8 cellular contexts compared by ENCODE assay signal in the genomic region with DNA sequence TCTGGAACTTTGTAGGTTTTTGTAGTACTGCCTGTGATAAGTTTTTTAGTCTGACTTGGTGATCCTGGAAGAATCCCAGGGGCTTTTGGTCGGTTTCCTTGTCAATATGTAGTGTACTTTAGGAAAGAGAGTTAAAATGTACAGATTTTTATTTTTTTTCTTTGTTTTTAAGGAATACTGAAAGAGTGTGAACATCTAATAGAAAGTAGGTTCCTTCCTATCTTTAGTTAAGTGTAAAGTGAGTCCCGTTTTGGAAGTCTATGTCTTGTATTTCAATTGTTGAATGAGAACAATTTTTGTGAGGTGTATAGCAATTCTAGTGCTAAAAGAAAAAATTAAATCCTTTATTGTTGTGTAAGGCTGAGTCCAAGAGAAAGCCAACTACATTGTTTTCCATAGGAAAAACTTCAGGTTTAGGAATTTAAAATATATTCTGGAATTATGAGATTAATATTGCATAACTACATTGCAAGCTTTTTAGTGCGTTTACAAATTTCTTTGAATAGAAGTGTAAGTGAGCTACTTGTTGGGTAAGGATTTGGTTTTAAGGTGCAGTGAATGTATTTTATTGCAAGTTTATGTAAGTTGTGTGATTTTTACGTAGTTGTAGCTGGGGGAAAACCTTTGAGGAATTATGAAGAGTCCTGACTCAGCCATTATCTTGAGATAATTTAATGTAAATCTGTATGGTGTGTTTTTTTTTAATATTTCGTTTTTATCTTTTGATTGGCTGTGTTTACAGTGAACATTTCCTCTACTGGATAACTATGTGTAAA. TPM values are rescaled to one million over a fixed set of nuclear protein-coding genes. Genes with fewer than 3 reads are reported as not detected.
A peak's percentile ranks its signal among the peaks of the same experiment; 100 is the strongest.
DNase-seq lines count a peak whose midpoint lies in the region; ATAC-seq and TF ChIP-seq lines count a peak whose summit lies in the region.

No MANE protein-coding gene starts in this region.

- no peak for TF ChIP-seq EP300 in gastroesophageal sphincter (IDR thresholded peaks at IDR 0.05)

- DNase-seq in activated B cell treated with CpG ODN at 0.5 μM for 24 hours (no peak), UCSD-AML1 (lab: John Stamatoyannopoulos, UW; ENCODE audit: unreplicated experiment) (no peak)
- no peak for DNase-seq in activated CD4-positive, alpha-beta T cell treated with anti-CD3 and anti-CD28 coated beads for 48 hours
- no peak for DNase-seq in stimulated activated CD4-positive, alpha-beta T cell treated with anti-CD3 and anti-CD28 coated beads, Interleukin-2, amount 100 ng/mL, for 48 hours

- TF ChIP-seq POLR2A in gastroesophageal sphincter (IDR thresholded peaks at IDR 0.05), result no peak

- H3K27ac ChIP-seq in HEK293 (ENCODE audit: extremely low read depth, low read depth, low read length) (peak overlapping the region; percentile 96), gastroesophageal sphincter (peak overlapping the region; percentile 93 to 100 (median 98)), skeletal muscle tissue (ENCODE audit: low read depth, low read length) (peak overlapping the region; percentile 99)

- WGBS in gastroesophageal sphincter (ENCODE audit: low coverage in 1 of 2), 2 donors, result 5 to 10% methylated on average over 4 to 5 of the region's 5 CpGs

- POLR2A ChIA-PET in HEK293 (lab: Yijun Ruan, JAX), result interaction anchor here (0.9 to 2.7 kb wide), 4 partner anchors 8 to 87 kb away, joined by 3 to 22 read pairs (median 4); no protein-coding TSS in a partner anchor
- POLR2A ChIA-PET in activated B cell treated with CpG ODN at 0.5 μM for 24 hours (lab: Charles Lee), result interaction anchor here (0.7 to 1.4 kb wide), 4 partner anchors 10 to 610 kb away, joined by 3 to 6 read pairs (median 4); partner anchors contain the start of gene NAPG

- H3K4me3 ChIP-seq in HEK293 (ENCODE audit: low read depth, low read length), result peak overlapping the region; percentile 86
- peak overlapping the region; percentile 73 to 94 for H3K4me3 ChIP-seq in gastroesophageal sphincter
- peak overlapping the region; percentile 85 to 98 (median 91) for H3K4me3 ChIP-seq in skeletal muscle tissue (ENCODE audit: low read length in 3 of 3)

- H3K9ac ChIP-seq in skeletal muscle tissue (ENCODE audit: low read depth in 1 of 3, low read length in 3 of 3), result peak overlapping the region; percentile 87 to 93 (median 90)

- CTCF ChIA-PET in HEK293 (lab: Yijun Ruan, JAX) (interaction anchor here (0.7 kb wide), 3 partner anchors 11 to 35 kb away, joined by 3 to 4 read pairs (median 3); no protein-coding TSS in a partner anchor), activated B cell treated with CpG ODN at 0.5 μM for 24 hours (lab: Charles Lee) (interaction anchor here (1.1 kb wide), 1 partner anchor 56 kb away, joined by 3 read pairs; no protein-coding TSS in a partner anchor)

- peaks cover 2% of the 10 kb centered on the region for H3K36me3 Mint-ChIP-seq in activated B cell treated with CpG ODN at 0.5 μM for 24 hours (ENCODE audit: low read depth)

- H3K27me3 ChIP-seq in gastroesophageal sphincter (no peaks in the 10 kb centered on the region), skeletal muscle tissue (ENCODE audit: control insufficient read depth in 3 of 3, insufficient read depth in 3 of 3, low read length in 3 of 3) (no peaks in the 10 kb centered on the region)

- ATAC-seq in activated B cell treated with CpG ODN at 0.5 μM for 24 hours (ENCODE audit: low read depth), result no peak
- ATAC-seq in gastroesophageal sphincter, result no peak
- ATAC-seq in HG03565 (IDR thresholded peaks at IDR 0.05; ENCODE audit: unreplicated experiment), result no peak

- H3K36me3 ChIP-seq in HEK293 (ENCODE audit: control insufficient read depth in 2 of 2, insufficient read depth in 1 of 2, low read length in 2 of 2) (no peaks in the 10 kb centered on the region), gastroesophageal sphincter (no peaks in the 10 kb centered on the region), skeletal muscle tissue (ENCODE audit: control insufficient read depth in 3 of 3, insufficient read depth in 3 of 3, low read length in 3 of 3) (no peaks in the 10 kb centered on the region)

- H3K4me3 Mint-ChIP-seq in activated B cell treated with CpG ODN at 0.5 μM for 24 hours, result peak overlapping the region; percentile 88

- peak overlapping the region; percentile 86 for H3K27ac Mint-ChIP-seq in activated B cell treated with CpG ODN at 0.5 μM for 24 hours

- TF ChIP-seq CTCF in HEK293 (tag by site-specific recombination; IDR thresholded peaks at IDR 0.05) (no peak), activated B cell treated with CpG ODN at 0.5 μM for 24 hours (IDR thresholded peaks at IDR 0.05) (no peak), gastroesophageal sphincter (IDR thresholded peaks at IDR 0.05) (no peak)

- no peaks in the 10 kb centered on the region for H3K9me3 Mint-ChIP-seq in activated B cell treated with CpG ODN at 0.5 μM for 24 hours

- no peaks in the 10 kb centered on the region for H3K27me3 Mint-ChIP-seq in activated B cell treated with CpG ODN at 0.5 μM for 24 hours

- no peaks in the 10 kb centered on the region for H3K9me3 ChIP-seq in HEK293 (ENCODE audit: control insufficient read depth, insufficient read depth, low read depth, low read length)
- H3K9me3 ChIP-seq in gastroesophageal sphincter, result no peaks in the 10 kb centered on the region
- H3K9me3 ChIP-seq in skeletal muscle tissue (ENCODE audit: control insufficient read depth in 3 of 3, low read length in 3 of 3), result no peaks in the 10 kb centered on the region

- intact Hi-C loops in activated B cell treated with CpG ODN at 0.5 μM for 24 hours (cut with micrococcal nuclease), result loop anchor here (1.0 to 5.0 kb wide), 5 partner anchors 8 to 1211 kb away; partner anchors contain the start of genes MTCL1 and NDUFV2

- peaks cover 28% of the 10 kb centered on the region for H3K4me1 Mint-ChIP-seq in activated B cell treated with CpG ODN at 0.5 μM for 24 hours

- H3K4me1 ChIP-seq in HEK293 (ENCODE audit: control insufficient read depth, insufficient read depth, low read length) (peaks cover 23% of the 10 kb centered on the region), gastroesophageal sphincter (peaks cover 17 to 60% (median 25%) of the 10 kb centered on the region in 3 donors), skeletal muscle tissue (ENCODE audit: control insufficient read depth in 3 of 3, insufficient read depth in 3 of 3, low read length in 3 of 3) (peaks cover 38 to 43% (median 41%) of the 10 kb centered on the region in 3 donors)

TF ChIP-seq in HEK293, 187 proteins besides CTCF, POLR2A, EP300 and RAD21:
- TF ChIP-seq SCRT2 (tag by site-specific recombination; IDR thresholded peaks at IDR 0.05), result 0 out of 2 replicates have a peak, but pooled peaks have one; percentile 12
- TF ChIP-seq SP7 (tag by site-specific recombination; IDR thresholded peaks at IDR 0.05), result no peak
- TF ChIP-seq ZNF121 (tag by site-specific recombination; IDR thresholded peaks at IDR 0.05), result no peak
- TF ChIP-seq, protein P1, sequence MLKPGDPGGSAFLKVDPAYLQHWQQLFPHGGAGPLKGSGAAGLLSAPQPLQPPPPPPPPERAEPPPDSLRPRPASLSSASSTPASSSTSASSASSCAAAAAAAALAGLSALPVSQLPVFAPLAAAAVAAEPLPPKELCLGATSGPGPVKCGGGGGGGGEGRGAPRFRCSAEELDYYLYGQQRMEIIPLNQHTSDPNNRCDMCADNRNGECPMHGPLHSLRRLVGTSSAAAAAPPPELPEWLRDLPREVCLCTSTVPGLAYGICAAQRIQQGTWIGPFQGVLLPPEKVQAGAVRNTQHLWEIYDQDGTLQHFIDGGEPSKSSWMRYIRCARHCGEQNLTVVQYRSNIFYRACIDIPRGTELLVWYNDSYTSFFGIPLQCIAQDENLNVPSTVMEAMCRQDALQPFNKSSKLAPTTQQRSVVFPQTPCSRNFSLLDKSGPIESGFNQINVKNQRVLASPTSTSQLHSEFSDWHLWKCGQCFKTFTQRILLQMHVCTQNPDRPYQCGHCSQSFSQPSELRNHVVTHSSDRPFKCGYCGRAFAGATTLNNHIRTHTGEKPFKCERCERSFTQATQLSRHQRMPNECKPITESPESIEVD (tag by site-specific recombination; IDR thresholded peaks at IDR 0.05), result peak; percentile 72
- 0 out of 2 replicates have a peak, but pooled peaks have one; percentile 9 for TF ChIP-seq ZNF501 (tag by site-specific recombination; IDR thresholded peaks at IDR 0.05)
- TF ChIP-seq ZNF175 (tag by site-specific recombination; IDR thresholded peaks at IDR 0.05), result no peak
- 0 out of 2 replicates have a peak, but pooled peaks have one; percentile 14 for TF ChIP-seq ZFP37 (tag by site-specific recombination; IDR thresholded peaks at IDR 0.05)
- no peak for TF ChIP-seq WT1 (tag by site-specific recombination; IDR thresholded peaks at IDR 0.05)

RNA-seq across cellular contexts. Expression of gene VAPA, which starts 1.7 kb away (rescaled TPM):
- 114 and 124 TPM in 2 replicates for total RNA-seq in activated B cell treated with CpG ODN at 0.5 μM for 24 hours
- 100 to 1,000 TPM; 276 to 386 (median 317) TPM for total RNA-seq in gastroesophageal sphincter
- total RNA-seq in skeletal muscle tissue, result 127 TPM

RNA-seq across cellular contexts. Expression of gene TXNDC2, which starts 29.7 kb away (rescaled TPM):
- 0.13 and 0.54 TPM in 2 replicates for total RNA-seq in activated B cell treated with CpG ODN at 0.5 μM for 24 hours
- total RNA-seq in gastroesophageal sphincter, result under 1 TPM in 2 of 4 donors, not detected in 2; 0.62 to 0.96 TPM
- total RNA-seq in skeletal muscle tissue, result not detected
